ENCODE assay signal across 8 cellular contexts in the genomic region with DNA sequence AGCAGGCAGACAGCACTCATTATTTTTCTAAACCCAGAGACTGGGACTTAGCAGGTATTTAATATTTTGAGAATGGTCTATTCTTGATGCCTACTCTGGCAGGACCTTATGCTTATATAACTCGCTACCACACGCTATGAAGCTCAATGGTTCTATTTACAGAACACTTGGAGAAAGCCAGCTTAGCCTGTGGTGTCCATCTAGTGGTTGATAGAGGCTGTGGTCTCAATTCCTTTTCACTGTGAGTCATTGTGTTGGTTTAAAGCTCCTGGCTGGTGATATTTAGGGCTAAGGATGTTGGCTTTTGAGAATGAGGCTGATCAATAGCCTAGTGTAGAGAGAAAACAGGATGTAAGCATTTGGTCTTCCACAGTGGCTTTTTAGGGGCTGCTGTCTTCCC.
A peak's percentile ranks its signal among the peaks of the same experiment; 100 is the strongest.
DNase-seq lines count a peak whose midpoint lies in the region; ATAC-seq and TF ChIP-seq lines count a peak whose summit lies in the region.

No MANE protein-coding gene starts in this region.

- H3K4me2 ChIP-seq in mammary epithelial cell (ENCODE audit: insufficient read depth, low read depth, low read length): no peak overlapping the region

- no peak for ATAC-seq in GM21723 (IDR thresholded peaks at IDR 0.05; ENCODE audit: unreplicated experiment)

- intact Hi-C loops in mammary epithelial cell (cut with micrococcal nuclease): no loop called here

- peaks cover 2% of the 10 kb centered on the region for H3K36me3 ChIP-seq in mammary epithelial cell (ENCODE audit: insufficient read depth, low read length)

- H3K27ac ChIP-seq in mammary epithelial cell (ENCODE audit: insufficient read depth, low read depth, low read length): peak overlapping the region; percentile 19

- DNase-seq in DMS153 treated with DMSO at 0.1 percent for 48 hours (lab: John Stamatoyannopoulos, UW; ENCODE audit: unreplicated experiment) (peak; percentile 66), NCI-H2029 (lab: John Stamatoyannopoulos, UW) (peak; percentile 85), mammary epithelial cell (peak; percentile 80), left kidney (ENCODE audit: low read depth, low spot score) (peak; percentile 62), D341Med (ENCODE audit: low spot score) (no peak), NCI-H1436 (lab: John Stamatoyannopoulos, UW) (no peak)
- DNase-seq in activated naive CD4-positive, alpha-beta T cell (lab: John Stamatoyannopoulos, UW): no peak

- CTCF ChIA-PET in mammary epithelial cell (lab: Charles Lee; ENCODE audit: low non-redundant PET): interaction anchor here (0.5 to 1.3 kb wide), 9 partner anchors 21 to 179 kb away, joined by 3 to 9 read pairs (median 4); no protein-coding TSS in a partner anchor

- no peaks in the 10 kb centered on the region for H3K79me2 ChIP-seq in mammary epithelial cell (ENCODE audit: insufficient read depth, low read length)

- no TSS peak for BruUV-seq in mammary epithelial cell (replicated peaks; lab: Mats Ljungman, UMichigan)

- no peaks in the 10 kb centered on the region for H4K20me1 ChIP-seq in mammary epithelial cell (ENCODE audit: insufficient read depth, low read length)

- no peak overlapping the region for H2AFZ ChIP-seq in mammary epithelial cell (ENCODE audit: low read depth, low read length)

- H3K4me1 ChIP-seq in mammary epithelial cell (ENCODE audit: insufficient read depth, low read length): peaks cover 23% of the 10 kb centered on the region

- H3K27me3 ChIP-seq in mammary epithelial cell (ENCODE audit: insufficient read depth, low read length): no peaks in the 10 kb centered on the region

- TF ChIP-seq CTCF in mammary epithelial cell (conservative IDR thresholded peaks at IDR 0.05 in 1 of 2, IDR thresholded peaks at IDR 0.05 in 1 of 2; ENCODE audit: extremely low read depth in 1 of 2, insufficient read depth in 1 of 2, low read depth in 1 of 2, low read length in 2 of 2): peak; percentile 61 to 67

- no peak overlapping the region for H3K4me3 ChIP-seq in mammary epithelial cell (replicated peaks in 1 of 3; ENCODE audit: insufficient read depth in 1 of 3, low read depth in 2 of 3, low read length in 3 of 3)

- dilution Hi-C loops in mammary epithelial cell (cut with HindIII; ENCODE audit: low sequenced_read_pairs): no loop called here

- no peak overlapping the region for H3K9ac ChIP-seq in mammary epithelial cell (ENCODE audit: insufficient read depth, low read length)

- no peaks in the 10 kb centered on the region for H3K9me3 ChIP-seq in mammary epithelial cell (replicated peaks; ENCODE audit: insufficient read depth, low read length)

- in situ Hi-C loops in mammary epithelial cell (cut with MboI; ENCODE audit: low sequenced_read_pairs in 2 of 2): no loop called here

- WGBS in mammary epithelial cell (ENCODE audit: low coverage, missing lambda C conversion rate): 5% methylated on average over 2 of the region's 2 CpGs

Comparison
In these comparisons a context has a peak if more than half of its experiments do, and no peak if none do; other contexts are left out.
1. DNase-seq: peak in DMS153 treated with DMSO at 0.1 percent for 48 hours (single experiment), NCI-H2029 (single experiment), mammary epithelial cell (single experiment) and left kidney (single experiment); none in D341Med (single experiment), NCI-H1436 (single experiment) and activated naive CD4-positive, alpha-beta T cell (0 of 4).